10 cellular contexts compared by ENCODE assay signal in genomic region chr6:143174951-143175350, GRCh38.
"Had no signal": no experiment of that assay in that cellular context is flagged by ENCODE, and none has a peak within 500 bp of the region (broad histone marks: within the 10 kb centered on the region; RNA-seq: fewer than 3 reads in every experiment).

No MANE protein-coding gene starts in this region.

- FAIRE-seq: H1, H54 had no signal

- H3K4me2 ChIP-seq: GM23338, KMS-11 had no signal

- H2AFZ ChIP-seq: GM23338 had no signal

- H3K4me3 Mint-ChIP-seq: GM23338, H9, HFFc6 had no signal

- DNase-seq: H9, HCEC 1CT, HFFc6, IMR-90, KBM-7 had no signal

- H3K27ac Mint-ChIP-seq: GM23338, H9, HFFc6 had no signal

- H3K9ac ChIP-seq: KMS-11 had no signal

- ATAC-seq: GM23338 had no signal

- H3K27ac ChIP-seq: HL-60, KMS-11 had no signal

- H3K4me3 ChIP-seq: GM23338 had no signal
